12 cellular contexts compared by ENCODE assay signal in genomic region chr6:166417285-166417691, GRCh38. TPM values are rescaled to one million over a fixed set of nuclear protein-coding genes. Genes with fewer than 3 reads are reported as not detected.
DNase-seq lines count a peak whose midpoint lies in the region; ATAC-seq and TF ChIP-seq lines count a peak whose summit lies in the region.
"Had no signal": no experiment of that assay in that cellular context is flagged by ENCODE, and none has a peak within 500 bp of the region (broad histone marks: within the 10 kb centered on the region; RNA-seq: fewer than 3 reads in every experiment).

No MANE protein-coding gene starts in this region.

- peaks cover 71% of the 10 kb centered on the region for H3K4me1 Mint-ChIP-seq in activated naive CD8-positive, alpha-beta T cell treated with anti-CD3 and anti-CD28 coated beads for 36 hours
- H3K4me1 Mint-ChIP-seq in endodermal cell = no peaks in the 10 kb centered on the region
- H3K4me1 Mint-ChIP-seq: activated B cell treated with CpG ODN at 0.5 μM for 24 hours had no signal

- ATAC-seq in GM21786 (IDR thresholded peaks at IDR 0.05; ENCODE audit: unreplicated experiment) (peak; percentile 38), HG02588 (IDR thresholded peaks at IDR 0.05; ENCODE audit: unreplicated experiment) (no peak)

- DNase-seq in CD1c-positive myeloid dendritic cell (ENCODE audit: extremely low spot score) = peak; percentile 37
- DNase-seq in T-helper 9 cell = peak; percentile 52
- DNase-seq in activated naive CD8-positive, alpha-beta T cell treated with anti-CD3 and anti-CD28 coated beads for 36 hours = peak; percentile 35
- no peak for DNase-seq in endodermal cell
- no peak for DNase-seq in brain microvascular endothelial cell
- no peak for DNase-seq in DMS53 treated with DMSO at 0.1 percent for 48 hours (lab: John Stamatoyannopoulos, UW; ENCODE audit: unreplicated experiment)
- DNase-seq: activated B cell treated with CpG ODN at 0.5 μM for 24 hours, H9, KBM-7, uterus had no signal

- TF ChIP-seq CTCF in endodermal cell (conservative IDR thresholded peaks at IDR 0.05) (no peak), brain microvascular endothelial cell (IDR thresholded peaks at IDR 0.05; ENCODE audit: low read depth, low read length, missing control alignments) (no peak)

- no peaks in the 10 kb centered on the region for H3K27me3 Mint-ChIP-seq in activated naive CD8-positive, alpha-beta T cell treated with anti-CD3 and anti-CD28 coated beads for 36 hours
- H3K27me3 Mint-ChIP-seq in endodermal cell (ENCODE audit: insufficient read depth) = no peaks in the 10 kb centered on the region
- H3K27me3 Mint-ChIP-seq: activated B cell treated with CpG ODN at 0.5 μM for 24 hours had no signal

- WGBS in endodermal cell (ENCODE audit: insufficient coverage in 1 of 2, insufficient read length in 1 of 2), 2 experiments = 91 to 100% methylated on average over 1 to 6 of the region's 6 CpGs

- H3K27ac ChIP-seq in endodermal cell (ENCODE audit: low read depth, low read length) (no peak overlapping the region), brain microvascular endothelial cell (no peak overlapping the region)
- H3K27ac ChIP-seq: uterus had no signal

- in situ Hi-C loops in brain microvascular endothelial cell (cut with HindIII; ENCODE audit: low pct_ligation_motif_present, low sequenced_read_pairs) = no loop called here

- no peaks in the 10 kb centered on the region for H3K4me1 ChIP-seq in endodermal cell (ENCODE audit: control insufficient read depth, insufficient read depth, low read length)
- H3K4me1 ChIP-seq: uterus had no signal

- no peaks in the 10 kb centered on the region for H3K9me3 ChIP-seq in endodermal cell (ENCODE audit: control insufficient read depth, low read length)
- H3K9me3 ChIP-seq: uterus had no signal

- peaks cover 22% of the 10 kb centered on the region for H3K36me3 Mint-ChIP-seq in activated naive CD8-positive, alpha-beta T cell treated with anti-CD3 and anti-CD28 coated beads for 36 hours
- H3K36me3 Mint-ChIP-seq in endodermal cell (ENCODE audit: low read depth) = peaks cover 36% of the 10 kb centered on the region

- H3K36me3 ChIP-seq in endodermal cell (ENCODE audit: control insufficient read depth, insufficient read depth, low read length) (peaks cover 16% of the 10 kb centered on the region), brain microvascular endothelial cell (replicated peaks) (no peaks in the 10 kb centered on the region)
- H3K36me3 ChIP-seq: uterus had no signal

- H3K4me3 ChIP-seq in endodermal cell (ENCODE audit: low read length) = no peak overlapping the region
- H3K4me3 ChIP-seq in brain microvascular endothelial cell (ENCODE audit: low read depth, low read length) = no peak overlapping the region
- H3K4me3 ChIP-seq: uterus had no signal

- peak overlapping the region; percentile 49 for H3K27ac Mint-ChIP-seq in activated naive CD8-positive, alpha-beta T cell treated with anti-CD3 and anti-CD28 coated beads for 36 hours
- no peak overlapping the region for H3K27ac Mint-ChIP-seq in endodermal cell
- H3K27ac Mint-ChIP-seq: activated B cell treated with CpG ODN at 0.5 μM for 24 hours had no signal

- no peak overlapping the region for H3K9ac ChIP-seq in endodermal cell (ENCODE audit: extremely low read depth, low read length, poor library complexity, severe bottlenecking)

- H3K9me3 Mint-ChIP-seq in activated naive CD8-positive, alpha-beta T cell treated with anti-CD3 and anti-CD28 coated beads for 36 hours = peaks cover 14% of the 10 kb centered on the region
- H3K9me3 Mint-ChIP-seq in endodermal cell = no peaks in the 10 kb centered on the region

- peak overlapping the region; percentile 12 for H3K4me3 Mint-ChIP-seq in activated naive CD8-positive, alpha-beta T cell treated with anti-CD3 and anti-CD28 coated beads for 36 hours
- H3K4me3 Mint-ChIP-seq in endodermal cell = no peak overlapping the region
- H3K4me3 Mint-ChIP-seq: activated B cell treated with CpG ODN at 0.5 μM for 24 hours, H9 had no signal

- no peaks in the 10 kb centered on the region for H3K27me3 ChIP-seq in endodermal cell (ENCODE audit: control insufficient read depth, insufficient read depth, low read length, poor library complexity, severe bottlenecking)
- no peaks in the 10 kb centered on the region for H3K27me3 ChIP-seq in brain microvascular endothelial cell (replicated peaks)
- H3K27me3 ChIP-seq: uterus had no signal

RNA-seq across cellular contexts. Expression of gene MPC1, which starts 34.5 kb away (rescaled TPM):
- total RNA-seq in activated naive CD8-positive, alpha-beta T cell treated with anti-CD3 and anti-CD28 coated beads for 36 hours = 10 to 100 TPM; 22.2 to 25.2 TPM
- 1 to 10 TPM; 8.2 to 8.7 TPM for total RNA-seq in endodermal cell
- 26.6 TPM for polyA plus RNA-seq in endodermal cell (2013, experiment 1 of 2)
- 30.0 TPM for polyA plus RNA-seq in endodermal cell (2013, experiment 2 of 2)

Comparison
In these comparisons a context has a peak if more than half of its experiments do, and no peak if none do; other contexts are left out.
1. DNase-seq: peak in CD1c-positive myeloid dendritic cell (single experiment), T-helper 9 cell (single experiment) and activated naive CD8-positive, alpha-beta T cell treated with anti-CD3 and anti-CD28 coated beads for 36 hours (single experiment); none in endodermal cell (single experiment), brain microvascular endothelial cell (single experiment) and DMS53 treated with DMSO at 0.1 percent for 48 hours (single experiment).